Comparison of ENCODE assay signal across 15 cellular contexts in genomic region chr21:44574457-44575306, GRCh38. TPM values are rescaled to one million over a fixed set of nuclear protein-coding genes. Genes with fewer than 3 reads are reported as not detected.
DNase-seq lines count a peak whose midpoint lies in the region; ATAC-seq and TF ChIP-seq lines count a peak whose summit lies in the region.
"Had no signal": no experiment of that assay in that cellular context is flagged by ENCODE, and none has a peak within 500 bp of the region (broad histone marks: within the 10 kb centered on the region; RNA-seq: fewer than 3 reads in every experiment).

No MANE protein-coding gene starts in this region.

- no peak for TF ChIP-seq CTCF in chondrocyte (IDR thresholded peaks at IDR 0.05)

- peak; percentile 34 for DNase-seq in Daoy (ENCODE audit: low read depth)
- DNase-seq in HuH-7 (ENCODE audit: low spot score) = peak; percentile 90
- peak; percentile 68 for DNase-seq in chondrocyte (ENCODE audit: low spot score)
- DNase-seq in mucosa of gallbladder (ENCODE audit: low spot score) = peak; percentile 76
- DNase-seq in ureter (ENCODE audit: low spot score) = no peak
- no peak for DNase-seq in activated naive CD8-positive, alpha-beta T cell treated with anti-CD3 and anti-CD28 coated beads, Interleukin-2, amount 50 U/mL, for 24 hours
- DNase-seq: activated T-cell treated with anti-CD3 and anti-CD28 coated beads for 4 hours; CD4-positive, alpha-beta T cell; cortex of kidney; NCI-H524; sigmoid colon had no signal

- peaks cover 7% of the 10 kb centered on the region for H3K36me3 Mint-ChIP-seq in chondrocyte (ENCODE audit: low read depth)
- H3K36me3 Mint-ChIP-seq in activated naive CD8-positive, alpha-beta T cell treated with anti-CD3 and anti-CD28 coated beads, Interleukin-2, amount 50 U/mL, for 24 hours (ENCODE audit: low read depth) = no peaks in the 10 kb centered on the region
- H3K36me3 Mint-ChIP-seq: natural killer cell treated with Interleukin-12 subunit alpha and Interleukin-12 subunit beta and Interleukin-15 and Interleukin-18, amount 100 ng/mL, for 72 hours had no signal

- peaks cover 6% of the 10 kb centered on the region for H3K4me1 Mint-ChIP-seq in chondrocyte (ENCODE audit: low read depth)
- no peaks in the 10 kb centered on the region for H3K4me1 Mint-ChIP-seq in activated naive CD8-positive, alpha-beta T cell treated with anti-CD3 and anti-CD28 coated beads, Interleukin-2, amount 50 U/mL, for 24 hours

- H3K27me3 Mint-ChIP-seq in chondrocyte (ENCODE audit: low read depth) = peaks cover 16% of the 10 kb centered on the region
- H3K27me3 Mint-ChIP-seq in activated naive CD8-positive, alpha-beta T cell treated with anti-CD3 and anti-CD28 coated beads, Interleukin-2, amount 50 U/mL, for 24 hours = peaks cover 2% of the 10 kb centered on the region

- no peak overlapping the region for H3K27ac Mint-ChIP-seq in chondrocyte (ENCODE audit: unreplicated experiment)
- no peak overlapping the region for H3K27ac Mint-ChIP-seq in activated naive CD8-positive, alpha-beta T cell treated with anti-CD3 and anti-CD28 coated beads, Interleukin-2, amount 50 U/mL, for 24 hours
- H3K27ac Mint-ChIP-seq: CD4-positive, alpha-beta T cell; natural killer cell treated with Interleukin-12 subunit alpha and Interleukin-12 subunit beta and Interleukin-15 and Interleukin-18, amount 100 ng/mL, for 72 hours had no signal

- no peak overlapping the region for H3K4me3 Mint-ChIP-seq in chondrocyte (ENCODE audit: unreplicated experiment)
- H3K4me3 Mint-ChIP-seq in activated naive CD8-positive, alpha-beta T cell treated with anti-CD3 and anti-CD28 coated beads, Interleukin-2, amount 50 U/mL, for 24 hours = no peak overlapping the region
- H3K4me3 Mint-ChIP-seq: CD4-positive, alpha-beta T cell; natural killer cell treated with Interleukin-12 subunit alpha and Interleukin-12 subunit beta and Interleukin-15 and Interleukin-18, amount 100 ng/mL, for 72 hours had no signal

- ATAC-seq in GM19023 (IDR thresholded peaks at IDR 0.05; ENCODE audit: unreplicated experiment) (no peak), GM21576 (IDR thresholded peaks at IDR 0.05; ENCODE audit: unreplicated experiment) (no peak)
- ATAC-seq in activated naive CD8-positive, alpha-beta T cell treated with anti-CD3 and anti-CD28 coated beads, Interleukin-2, amount 50 U/mL, for 24 hours = no peak
- ATAC-seq: natural killer cell treated with Interleukin-12 subunit alpha and Interleukin-12 subunit beta and Interleukin-15 and Interleukin-18, amount 100 ng/mL, for 72 hours had no signal

- peaks cover 33% of the 10 kb centered on the region for H3K9me3 Mint-ChIP-seq in chondrocyte (ENCODE audit: low read depth)
- H3K9me3 Mint-ChIP-seq in activated naive CD8-positive, alpha-beta T cell treated with anti-CD3 and anti-CD28 coated beads, Interleukin-2, amount 50 U/mL, for 24 hours = peaks cover 14% of the 10 kb centered on the region

RNA-seq across cellular contexts. Expression of gene KRTAP10-4, which starts 1.2 kb away (rescaled TPM):
- total RNA-seq in Daoy (2014; rRNA removed; shearing (Covaris generic)) = not detected in 2 replicates
- total RNA-seq in chondrocyte = not detected in 3 replicates
- total RNA-seq in mucosa of gallbladder = not detected
- total RNA-seq in ureter = not detected
- total RNA-seq: adrenal gland; CD4-positive, alpha-beta T cell; natural killer cell treated with Interleukin-12 subunit alpha and Interleukin-12 subunit beta and Interleukin-15 and Interleukin-18, amount 100 ng/mL, for 72 hours; sigmoid colon had no signal

RNA-seq across cellular contexts. Expression of gene KRTAP10-5, which starts 5.7 kb away (rescaled TPM):
- total RNA-seq in Daoy (2014; rRNA removed; shearing (Covaris generic)) = not detected in 2 replicates
- total RNA-seq in chondrocyte (not detected in 3 replicates), mucosa of gallbladder (not detected), ureter (not detected)
- total RNA-seq: adrenal gland; CD4-positive, alpha-beta T cell; natural killer cell treated with Interleukin-12 subunit alpha and Interleukin-12 subunit beta and Interleukin-15 and Interleukin-18, amount 100 ng/mL, for 72 hours; sigmoid colon had no signal

RNA-seq across cellular contexts. Expression of gene KRTAP10-3, which starts 16.1 kb away (rescaled TPM):
- total RNA-seq in Daoy (2014; rRNA removed; shearing (Covaris generic)) = not detected in 2 replicates
- total RNA-seq in chondrocyte = not detected in 3 replicates
- not detected for total RNA-seq in mucosa of gallbladder
- not detected for total RNA-seq in ureter
- total RNA-seq: adrenal gland; CD4-positive, alpha-beta T cell; natural killer cell treated with Interleukin-12 subunit alpha and Interleukin-12 subunit beta and Interleukin-15 and Interleukin-18, amount 100 ng/mL, for 72 hours had no signal

RNA-seq across cellular contexts. Expression of gene KRTAP10-6, which starts 17.6 kb away (rescaled TPM):
- not detected in 2 replicates for total RNA-seq in Daoy (2014; rRNA removed; shearing (Covaris generic))
- total RNA-seq in chondrocyte (not detected in 3 replicates), mucosa of gallbladder (not detected), ureter (not detected)
- total RNA-seq: adrenal gland; CD4-positive, alpha-beta T cell; natural killer cell treated with Interleukin-12 subunit alpha and Interleukin-12 subunit beta and Interleukin-15 and Interleukin-18, amount 100 ng/mL, for 72 hours; sigmoid colon had no signal

RNA-seq across cellular contexts. Expression of gene KRTAP10-2, which starts 23.4 kb away (rescaled TPM):
- total RNA-seq in Daoy (2014; rRNA removed; shearing (Covaris generic)) = not detected in 2 replicates
- not detected in 3 replicates for total RNA-seq in chondrocyte
- total RNA-seq in mucosa of gallbladder = not detected
- total RNA-seq in ureter = not detected
- total RNA-seq: adrenal gland; CD4-positive, alpha-beta T cell; natural killer cell treated with Interleukin-12 subunit alpha and Interleukin-12 subunit beta and Interleukin-15 and Interleukin-18, amount 100 ng/mL, for 72 hours; sigmoid colon had no signal

Comparison
In these comparisons a context has a peak if more than half of its experiments do, and no peak if none do; other contexts are left out.
1. DNase-seq: peak in Daoy (single experiment), HuH-7 (single experiment), chondrocyte (single experiment) and mucosa of gallbladder (single experiment); none in ureter (single experiment) and activated naive CD8-positive, alpha-beta T cell treated with anti-CD3 and anti-CD28 coated beads, Interleukin-2, amount 50 U/mL, for 24 hours (single experiment).